In the genomic region with DNA sequence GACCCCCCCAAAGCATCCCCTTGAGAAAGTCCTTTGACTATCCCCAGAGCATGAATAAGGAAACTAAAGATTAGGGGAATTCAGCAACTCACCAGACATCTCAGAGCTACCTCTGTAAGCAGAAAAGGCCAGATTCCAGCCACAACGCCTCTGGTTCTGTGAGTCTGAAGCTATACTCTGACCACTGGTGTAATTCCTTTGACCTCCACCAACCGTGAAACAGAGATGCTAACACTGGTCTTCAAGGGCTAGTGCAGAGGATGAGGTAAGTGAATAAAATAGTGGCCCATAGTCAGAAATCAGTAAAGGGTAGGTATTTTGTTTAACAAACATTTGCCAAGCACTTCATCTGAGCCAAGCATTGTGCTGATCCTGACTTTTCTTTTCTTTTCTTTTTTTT, we compare ENCODE assay signal across 29 cellular contexts.
"Had no signal": no experiment of that assay in that cellular context is flagged by ENCODE, and none has a peak within 500 bp of the region (broad histone marks: within the 10 kb centered on the region; RNA-seq: fewer than 3 reads in every experiment).

No MANE protein-coding gene starts in this region.

- H3K4me3 ChIP-seq: ascending aorta, breast epithelium, cardiac muscle cell, colonic mucosa had no signal

- FAIRE-seq: frontal cortex had no signal

- H3K9me3 ChIP-seq: ascending aorta, colonic mucosa had no signal

- H3K4me3 Mint-ChIP-seq: activated CD4-positive, alpha-beta memory T cell treated with anti-CD3 and anti-CD28 coated beads, Interleukin-2, amount 10 ng/mL, durations not matched to agents 7 days and 5 days; activated CD4-positive, alpha-beta T cell treated with anti-CD3 and anti-CD28 coated beads, Interleukin-2, amount 10 ng/mL, durations not matched to agents 7 days and 5 days; activated naive CD4-positive, alpha-beta T cell treated with anti-CD3 and anti-CD28 coated beads, Interleukin-2, amount 10 ng/mL, durations not matched to agents 7 days and 5 days; activated naive CD8-positive, alpha-beta T cell treated with anti-CD3 and anti-CD28 coated beads, Interleukin-2, amount 10 ng/mL, durations not matched to agents 7 days and 5 days; activated T-cell treated with anti-CD3 and anti-CD28 coated beads, Interleukin-2, amount 50 U/mL, for 24 hours; activated T-cell treated with anti-CD3 and anti-CD28 coated beads, Interleukin-2, amount 50 U/mL, for 72 hours; brain; T-helper 17 cell; T-helper 2 cell treated with Interferon-gamma antibody and Interleukin-4, amounts not matched to agents 5 μg/mL and 100 μg/mL, for 36 hours had no signal

- H3K4me1 Mint-ChIP-seq: activated CD4-positive, alpha-beta memory T cell treated with anti-CD3 and anti-CD28 coated beads, Interleukin-2, amount 10 ng/mL, durations not matched to agents 7 days and 5 days; activated CD4-positive, alpha-beta T cell treated with anti-CD3 and anti-CD28 coated beads, Interleukin-2, amount 10 ng/mL, durations not matched to agents 7 days and 5 days; activated naive CD4-positive, alpha-beta T cell treated with anti-CD3 and anti-CD28 coated beads, Interleukin-2, amount 10 ng/mL, durations not matched to agents 7 days and 5 days; activated naive CD8-positive, alpha-beta T cell treated with anti-CD3 and anti-CD28 coated beads, Interleukin-2, amount 10 ng/mL, durations not matched to agents 7 days and 5 days; T-helper 17 cell had no signal

- H3K27me3 Mint-ChIP-seq: activated CD4-positive, alpha-beta memory T cell treated with anti-CD3 and anti-CD28 coated beads, Interleukin-2, amount 10 ng/mL, durations not matched to agents 7 days and 5 days; activated CD4-positive, alpha-beta T cell treated with anti-CD3 and anti-CD28 coated beads, Interleukin-2, amount 10 ng/mL, durations not matched to agents 7 days and 5 days; activated naive CD4-positive, alpha-beta T cell treated with anti-CD3 and anti-CD28 coated beads, Interleukin-2, amount 10 ng/mL, durations not matched to agents 7 days and 5 days; activated naive CD8-positive, alpha-beta T cell treated with anti-CD3 and anti-CD28 coated beads, Interleukin-2, amount 10 ng/mL, durations not matched to agents 7 days and 5 days had no signal

- ATAC-seq: activated naive CD4-positive, alpha-beta T cell treated with anti-CD3 and anti-CD28 coated beads, Interleukin-2, amount 50 U/mL, for 72 hours; activated T-cell treated with anti-CD3 and anti-CD28 coated beads, Interleukin-2, amount 50 U/mL, for 72 hours; esophagus mucosa; T-helper 17 cell had no signal

- H3K4me1 ChIP-seq: ascending aorta, breast epithelium, colonic mucosa had no signal

- DNase-seq: activated CD4-positive, alpha-beta memory T cell treated with anti-CD3 and anti-CD28 coated beads, Interleukin-2, amount 10 ng/mL, durations not matched to agents 7 days and 5 days; activated CD4-positive, alpha-beta T cell treated with anti-CD3 and anti-CD28 coated beads for 1 hour; activated CD4-positive, alpha-beta T cell treated with anti-CD3 and anti-CD28 coated beads for 4 hours; activated CD4-positive, alpha-beta T cell treated with anti-CD3 and anti-CD28 coated beads, Interleukin-2, amount 10 ng/mL, durations not matched to agents 7 days and 5 days; activated CD4-positive, alpha-beta T cell treated with anti-CD3 and anti-CD28 coated beads, Interleukin-2, amount 50 U/mL, for 4 hours; activated CD8-positive, alpha-beta memory T cell treated with anti-CD3 and anti-CD28 coated beads, Interleukin-2, amount 50 U/mL, for 48 hours; activated gamma-delta T cell; activated naive CD4-positive, alpha-beta T cell; activated naive CD4-positive, alpha-beta T cell treated with anti-CD3 and anti-CD28 coated beads, Interleukin-2, amount 10 ng/mL, durations not matched to agents 7 days and 5 days; activated naive CD8-positive, alpha-beta T cell treated with anti-CD3 and anti-CD28 coated beads, Interleukin-2, amount 10 ng/mL, durations not matched to agents 7 days and 5 days; activated T-cell treated with anti-CD3 and anti-CD28 coated beads for 4 hours; activated T-cell treated with anti-CD3 and anti-CD28 coated beads, Interleukin-2, amount 50 U/mL, for 24 hours; activated T-cell treated with anti-CD3 and anti-CD28 coated beads, Interleukin-2, amount 50 U/mL, for 72 hours; central memory CD4-positive, alpha-beta T cell; cerebellar nuclear complex; colonic mucosa; effector CD8-positive, alpha-beta T cell; foreskin fibroblast; head of caudate nucleus; T-helper 17 cell; T1000 had no signal

- H3K27me3 ChIP-seq: ascending aorta, cardiac muscle cell, colonic mucosa had no signal

- H3K27ac ChIP-seq: ascending aorta, breast epithelium, cardiac muscle cell, colonic mucosa had no signal

- H3K9me3 Mint-ChIP-seq: activated CD4-positive, alpha-beta memory T cell treated with anti-CD3 and anti-CD28 coated beads, Interleukin-2, amount 10 ng/mL, durations not matched to agents 7 days and 5 days; activated CD4-positive, alpha-beta T cell treated with anti-CD3 and anti-CD28 coated beads, Interleukin-2, amount 10 ng/mL, durations not matched to agents 7 days and 5 days; activated naive CD4-positive, alpha-beta T cell treated with anti-CD3 and anti-CD28 coated beads, Interleukin-2, amount 10 ng/mL, durations not matched to agents 7 days and 5 days; activated T-cell treated with anti-CD3 and anti-CD28 coated beads, Interleukin-2, amount 50 U/mL, for 72 hours had no signal

- H3K36me3 ChIP-seq: ascending aorta, breast epithelium, cardiac muscle cell, colonic mucosa had no signal

- H3K36me3 Mint-ChIP-seq: activated naive CD4-positive, alpha-beta T cell treated with anti-CD3 and anti-CD28 coated beads, Interleukin-2, amount 10 ng/mL, durations not matched to agents 7 days and 5 days; activated naive CD8-positive, alpha-beta T cell treated with anti-CD3 and anti-CD28 coated beads, Interleukin-2, amount 10 ng/mL, durations not matched to agents 7 days and 5 days; brain had no signal

- H3K27ac Mint-ChIP-seq: activated CD4-positive, alpha-beta memory T cell treated with anti-CD3 and anti-CD28 coated beads, Interleukin-2, amount 10 ng/mL, durations not matched to agents 7 days and 5 days; activated CD4-positive, alpha-beta T cell treated with anti-CD3 and anti-CD28 coated beads, Interleukin-2, amount 10 ng/mL, durations not matched to agents 7 days and 5 days; activated naive CD4-positive, alpha-beta T cell treated with anti-CD3 and anti-CD28 coated beads, Interleukin-2, amount 10 ng/mL, durations not matched to agents 7 days and 5 days; activated naive CD4-positive, alpha-beta T cell treated with anti-CD3 and anti-CD28 coated beads, Interleukin-2, amount 50 U/mL, for 72 hours; activated naive CD8-positive, alpha-beta T cell treated with anti-CD3 and anti-CD28 coated beads, Interleukin-2, amount 10 ng/mL, durations not matched to agents 7 days and 5 days; activated T-cell treated with anti-CD3 and anti-CD28 coated beads, Interleukin-2, amount 50 U/mL, for 24 hours; activated T-cell treated with anti-CD3 and anti-CD28 coated beads, Interleukin-2, amount 50 U/mL, for 72 hours; brain; T-helper 17 cell; T-helper 2 cell treated with Interferon-gamma antibody and Interleukin-4, amounts not matched to agents 5 μg/mL and 100 μg/mL, for 36 hours had no signal
